26 cellular contexts compared by ENCODE assay signal in genomic region chr7:144487906-144488305, GRCh38.
"Had no signal": no experiment of that assay in that cellular context is flagged by ENCODE, and none has a peak within 500 bp of the region (broad histone marks: within the 10 kb centered on the region; RNA-seq: fewer than 3 reads in every experiment).

No MANE protein-coding gene starts in this region.

- ATAC-seq: activated CD8-positive, alpha-beta T cell treated with anti-CD3 and anti-CD28 coated beads, Interleukin-2, amount 10 ng/mL, durations not matched to agents 7 days and 5 days; activated T-cell treated with anti-CD3 and anti-CD28 coated beads, Interleukin-2, amount 50 U/mL, for 72 hours; mucosa of descending colon; naive thymus-derived CD4-positive, alpha-beta T cell had no signal

- H3K27me3 Mint-ChIP-seq: activated B cell treated with CpG ODN at 0.5 μM for 24 hours; activated naive CD8-positive, alpha-beta T cell treated with anti-CD3 and anti-CD28 coated beads for 36 hours; central memory CD8-positive, alpha-beta T cell; naive thymus-derived CD4-positive, alpha-beta T cell; progenitor cell of endocrine pancreas had no signal

- H3K4me1 ChIP-seq: left ventricle myocardium inferior, right atrium auricular region, tibial nerve, vagina had no signal

- H3K36me3 ChIP-seq: brain microvascular endothelial cell, left ventricle myocardium inferior, right atrium auricular region, tibial nerve, vagina had no signal

- H3K4me3 ChIP-seq: left ventricle myocardium inferior, mucosa of descending colon, right atrium auricular region, skin epidermis, tibial nerve, vagina had no signal

- H3K27ac Mint-ChIP-seq: activated B cell treated with CpG ODN at 0.5 μM for 24 hours; activated CD8-positive, alpha-beta T cell treated with anti-CD3 and anti-CD28 coated beads, Interleukin-2, amount 10 ng/mL, durations not matched to agents 7 days and 5 days; activated naive CD8-positive, alpha-beta T cell treated with anti-CD3 and anti-CD28 coated beads for 36 hours; activated T-cell treated with anti-CD3 and anti-CD28 coated beads, Interleukin-2, amount 50 U/mL, for 72 hours; naive thymus-derived CD4-positive, alpha-beta T cell; progenitor cell of endocrine pancreas; T-helper 1 cell treated with Interleukin-12 subunit alpha and Interleukin-12 subunit beta and Interleukin-4 antibody, amounts not matched to agents 30 μg/mL and 1 μg/mL, for 36 hours had no signal

- H3K9me3 Mint-ChIP-seq: activated T-cell treated with anti-CD3 and anti-CD28 coated beads, Interleukin-2, amount 50 U/mL, for 72 hours; central memory CD8-positive, alpha-beta T cell had no signal

- H3K27ac ChIP-seq: brain microvascular endothelial cell, epithelial cell of prostate, left ventricle myocardium inferior, right atrium auricular region, skin epidermis, tibial nerve, vagina had no signal

- H3K4me3 Mint-ChIP-seq: activated B cell treated with CpG ODN at 0.5 μM for 24 hours; activated CD8-positive, alpha-beta T cell treated with anti-CD3 and anti-CD28 coated beads, Interleukin-2, amount 10 ng/mL, durations not matched to agents 7 days and 5 days; activated naive CD8-positive, alpha-beta T cell treated with anti-CD3 and anti-CD28 coated beads for 36 hours; activated T-cell treated with anti-CD3 and anti-CD28 coated beads, Interleukin-2, amount 50 U/mL, for 72 hours; central memory CD8-positive, alpha-beta T cell; naive thymus-derived CD4-positive, alpha-beta T cell; T-helper 1 cell treated with Interleukin-12 subunit alpha and Interleukin-12 subunit beta and Interleukin-4 antibody, amounts not matched to agents 30 μg/mL and 1 μg/mL, for 36 hours had no signal

- H3K27me3 ChIP-seq: brain microvascular endothelial cell, right atrium auricular region, tibial nerve, vagina had no signal

- H3K4me1 Mint-ChIP-seq: activated B cell treated with CpG ODN at 0.5 μM for 24 hours; activated naive CD8-positive, alpha-beta T cell treated with anti-CD3 and anti-CD28 coated beads for 36 hours; central memory CD8-positive, alpha-beta T cell had no signal

- DNase-seq: activated B cell treated with CpG ODN at 0.5 μM for 24 hours; activated CD4-positive, alpha-beta T cell treated with anti-CD3 and anti-CD28 coated beads for 48 hours; activated CD8-positive, alpha-beta memory T cell treated with anti-CD3 and anti-CD28 coated beads, Interleukin-2, amount 50 U/mL, for 4 hours; activated CD8-positive, alpha-beta T cell treated with anti-CD3 and anti-CD28 coated beads, Interleukin-2, amount 10 ng/mL, durations not matched to agents 7 days and 5 days; activated gamma-delta T cell; activated naive CD8-positive, alpha-beta T cell treated with anti-CD3 and anti-CD28 coated beads for 36 hours; activated T-cell treated with anti-CD3 and anti-CD28 coated beads, Interleukin-2, amount 50 U/mL, for 72 hours; amygdala; brain microvascular endothelial cell; effector memory CD4-positive, alpha-beta T cell; foreskin melanocyte; head of caudate nucleus; left ventricle myocardium inferior; mucosa of descending colon; naive thymus-derived CD4-positive, alpha-beta T cell; occipital lobe; stimulated activated CD4-positive, alpha-beta T cell treated with anti-CD3 and anti-CD28 coated beads, Interleukin-4, amount 100 ng/mL, for 24 hours; stimulated activated naive CD4-positive, alpha-beta T cell had no signal

- H3K9me3 ChIP-seq: left ventricle myocardium inferior, mucosa of descending colon, right atrium auricular region, tibial nerve, vagina had no signal
